Comparison of ENCODE assay signal across 31 cellular contexts in the genomic region with DNA sequence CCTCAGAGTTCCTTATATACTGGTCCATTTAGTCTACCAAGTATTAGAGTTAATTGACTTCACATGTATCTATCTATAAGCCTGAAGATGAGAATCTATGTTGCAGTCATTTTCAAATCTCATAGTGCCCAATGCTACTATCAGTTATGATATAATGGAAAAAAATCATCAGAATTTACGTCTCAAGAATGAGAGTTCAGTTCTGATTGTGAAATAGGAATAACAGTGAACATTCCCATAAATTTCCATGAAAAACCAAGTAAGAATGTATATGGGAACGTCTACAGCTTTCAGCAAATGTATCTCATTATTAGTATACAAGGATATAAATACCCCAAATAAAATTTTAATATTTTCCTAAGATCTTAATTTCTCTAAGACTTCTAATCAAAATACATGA.
"Had no signal": no experiment of that assay in that cellular context is flagged by ENCODE, and none has a peak within 500 bp of the region (broad histone marks: within the 10 kb centered on the region; RNA-seq: fewer than 3 reads in every experiment).

No MANE protein-coding gene starts in this region.

- H3K4me2 ChIP-seq: hepatocyte had no signal

- H3K27ac ChIP-seq: hepatocyte, lower lobe of right lung, pancreas, prostate gland, skin epidermis, suprapubic skin, thoracic aorta, tibial artery, upper lobe of right lung had no signal

- H3K27ac Mint-ChIP-seq: naive thymus-derived CD8-positive, alpha-beta T cell; nephron; stimulated activated naive CD8-positive, alpha-beta T cell treated with anti-CD3 and anti-CD28 coated beads, Interleukin-15, Interleukin-2, amounts not matched to agents 100 ng/mL and 50 ng/mL, for 24 hours had no signal

- H3K4me1 ChIP-seq: lower lobe of right lung, pancreas, prostate gland, suprapubic skin, upper lobe of right lung had no signal

- H2AFZ ChIP-seq: hepatocyte had no signal

- H3K4me3 ChIP-seq: hepatocyte, lower lobe of right lung, pancreas, prostate gland, skin epidermis, suprapubic skin, thoracic aorta, tibial artery, upper lobe of right lung had no signal

- ATAC-seq: left cardiac atrium; left lobe of liver; left ventricle myocardium superior; lower lobe of right lung; naive thymus-derived CD8-positive, alpha-beta T cell; pancreas; right cardiac atrium; sciatic nerve; upper lobe of right lung had no signal

- H3K27me3 Mint-ChIP-seq: naive thymus-derived CD8-positive, alpha-beta T cell; stimulated activated naive CD8-positive, alpha-beta T cell treated with anti-CD3 and anti-CD28 coated beads, Interleukin-15, Interleukin-2, amounts not matched to agents 100 ng/mL and 50 ng/mL, for 24 hours had no signal

- FAIRE-seq: urothelium cell line had no signal

- H3K9me3 ChIP-seq: lower lobe of right lung, pancreas, prostate gland, suprapubic skin, thoracic aorta, tibial artery, upper lobe of right lung had no signal

- H3K4me3 Mint-ChIP-seq: naive thymus-derived CD8-positive, alpha-beta T cell; nephron; neural crest cell; stimulated activated naive CD8-positive, alpha-beta T cell treated with anti-CD3 and anti-CD28 coated beads, Interleukin-15, Interleukin-2, amounts not matched to agents 100 ng/mL and 50 ng/mL, for 24 hours had no signal

- DNase-seq: islet precursor cell; kidney glomerular epithelial cell; left cardiac atrium; left ventricle myocardium superior; lower lobe of right lung; mammary epithelial cell; mesenchymal stem cell; naive thymus-derived CD8-positive, alpha-beta T cell; nucleus accumbens; pancreas; posterior cingulate gyrus; retina; right cardiac atrium; stimulated activated CD4-positive, alpha-beta T cell treated with anti-CD3 and anti-CD28 coated beads, Interleukin-12 subunit alpha, Interleukin-12 subunit beta, amount 100 ng/mL, for 4 hours; stimulated activated CD4-positive, alpha-beta T cell treated with anti-CD3 and anti-CD28 coated beads, Interleukin-15, amount 100 ng/mL, for 24 hours; stimulated activated CD4-positive, alpha-beta T cell treated with anti-CD3 and anti-CD28 coated beads, Interleukin-2, amount 100 ng/mL, for 24 hours; stimulated activated CD4-positive, alpha-beta T cell treated with anti-CD3 and anti-CD28 coated beads, Interleukin-4, amount 100 ng/mL, for 1 hour; stimulated activated naive CD4-positive, alpha-beta T cell; tibial artery; upper lobe of right lung had no signal

- H3K36me3 ChIP-seq: lower lobe of right lung, pancreas, prostate gland, thoracic aorta, upper lobe of right lung had no signal

- H3K4me1 Mint-ChIP-seq: nephron, neural crest cell had no signal

- H3K27me3 ChIP-seq: hepatocyte, pancreas, suprapubic skin, tibial artery, upper lobe of right lung had no signal
